Comparison of ENCODE assay signal across 1 cellular context in genomic region chr3:195386739-195387138, GRCh38.
TF ChIP-seq lines count a peak whose summit lies in the region.

No MANE protein-coding gene starts in this region.

TF ChIP-seq in GM23338, 12 proteins besides CTCF, POLR2A, EP300 and RAD21:
- TF ChIP-seq ZNF462 (CRISPR knock-in tag; IDR thresholded peaks at IDR 0.05), result no peak
- no peak for TF ChIP-seq JUNB (IDR thresholded peaks at IDR 0.05; ENCODE audit: unreplicated experiment)
- no peak for TF ChIP-seq REST (IDR thresholded peaks at IDR 0.05; ENCODE audit: unreplicated experiment)
- no peak for TF ChIP-seq EZH2phosphoT487 (IDR thresholded peaks at IDR 0.05; ENCODE audit: unreplicated experiment)
- no peak for TF ChIP-seq NANOG (IDR thresholded peaks at IDR 0.05; ENCODE audit: borderline replicate concordance)
- no peak for TF ChIP-seq ZNF331 (CRISPR knock-in tag; IDR thresholded peaks at IDR 0.05; ENCODE audit: low read depth)
- no peak for TF ChIP-seq EZH2 (IDR thresholded peaks at IDR 0.05; ENCODE audit: low read depth, unreplicated experiment)
- TF ChIP-seq POLR2AphosphoS5 (IDR thresholded peaks at IDR 0.05; ENCODE audit: low read depth), result no peak
